Comparison of ENCODE assay signal across 8 cellular contexts in the genomic region with DNA sequence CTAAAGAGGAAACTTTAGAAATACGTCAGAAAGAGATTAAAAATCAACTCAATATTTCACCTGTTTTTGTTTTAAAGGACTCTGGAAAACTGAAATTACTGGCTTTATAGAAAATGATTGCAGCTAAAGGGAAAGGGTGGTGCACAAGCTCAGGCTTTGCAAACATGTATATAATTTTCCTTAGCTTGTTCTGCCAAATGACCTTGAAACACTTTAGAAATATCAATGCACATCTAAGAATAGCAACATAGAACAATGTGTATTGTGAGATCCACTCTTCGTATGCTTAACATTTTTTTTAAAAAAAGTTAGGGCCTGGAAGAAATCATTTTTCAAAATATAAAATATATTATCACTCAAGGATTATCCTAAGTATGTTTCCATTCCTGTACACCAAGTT.
"Had no signal": no experiment of that assay in that cellular context is flagged by ENCODE, and none has a peak within 500 bp of the region (broad histone marks: within the 10 kb centered on the region; RNA-seq: fewer than 3 reads in every experiment).

No MANE protein-coding gene starts in this region.

- H3K36me3 ChIP-seq: HAP-1 had no signal

- H3K9me3 ChIP-seq: HAP-1 had no signal

- H2AFZ ChIP-seq: GM23248 had no signal

- DNase-seq: GM23248, GOT3, H7, HFFc6 had no signal

- H3K4me3 ChIP-seq: GM23248, HAP-1 had no signal

- H3K27ac ChIP-seq: GM23248, HL-60 had no signal

- ATAC-seq: HCT116, HepG2 had no signal

- FAIRE-seq: HepG2 had no signal

- H3K9ac ChIP-seq: GM23248 had no signal
